In the genomic region with DNA sequence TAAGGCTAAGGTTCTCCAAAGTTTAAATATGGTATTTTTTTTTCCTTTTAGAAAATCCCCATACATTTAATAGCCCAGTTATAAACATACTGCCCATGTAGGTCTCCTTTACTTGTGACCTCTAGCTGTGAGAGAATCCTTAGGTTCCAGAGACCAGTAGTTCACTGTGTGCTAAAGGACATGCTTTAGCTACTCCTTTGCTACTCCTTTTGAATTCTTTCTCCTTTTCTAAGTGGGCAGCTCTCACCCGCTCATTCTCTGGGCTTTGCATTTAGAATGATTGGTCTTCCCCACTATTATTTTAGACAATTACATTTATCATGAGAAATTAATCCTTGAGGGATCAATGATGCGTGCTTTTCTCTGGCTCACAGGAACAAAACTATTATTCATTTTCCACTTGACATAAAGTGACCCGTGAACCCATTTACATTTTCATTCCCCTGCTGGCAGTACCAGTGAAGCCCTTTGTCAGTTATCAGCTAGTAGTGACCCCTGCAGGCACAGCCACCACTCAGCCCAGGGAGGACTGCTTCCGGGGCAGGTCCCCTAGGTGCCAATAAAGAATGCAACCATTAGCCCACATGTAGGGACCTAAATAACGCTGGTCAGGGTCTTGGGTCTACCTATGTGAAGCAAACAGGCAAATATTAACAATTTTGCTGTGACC, we compare ENCODE assay signal across 11 cellular contexts.
A peak's percentile ranks its signal among the peaks of the same experiment; 100 is the strongest.
DNase-seq lines count a peak whose midpoint lies in the region; ATAC-seq and TF ChIP-seq lines count a peak whose summit lies in the region.
"Had no signal": no experiment of that assay in that cellular context is flagged by ENCODE, and none has a peak within 500 bp of the region (broad histone marks: within the 10 kb centered on the region; RNA-seq: fewer than 3 reads in every experiment).

No MANE protein-coding gene starts in this region.

- no peak overlapping the region for H3K27ac ChIP-seq in PC-3 (ENCODE audit: low read length)

- POLR2A ChIA-PET in PC-3 (lab: Charles Lee; ENCODE audit: unreplicated experiment): no interaction called here

- BruUV-seq in PC-3 (replicated peaks; lab: Mats Ljungman, UMichigan): no TSS peak

- ATAC-seq in PC-3 (no peak), left colon (no peak)
- ATAC-seq: GM12878 had no signal

- H2AFZ ChIP-seq in PC-3 (ENCODE audit: low read length): no peak overlapping the region

- H3K4me1 ChIP-seq in PC-3 (ENCODE audit: insufficient read depth, low read length): 0 out of 2 replicates have a peak, but pooled peaks cover 5% of the 10 kb centered on the region

- no peaks in the 10 kb centered on the region for H4K20me1 ChIP-seq in PC-3 (ENCODE audit: low read length)

- no peak for TF ChIP-seq POLR2A in NB4 (IDR thresholded peaks at IDR 0.05; ENCODE audit: extremely low read depth, insufficient read length)

- no peak overlapping the region for H3K9ac ChIP-seq in PC-3 (ENCODE audit: low read length)

- no peak overlapping the region for H3K4me2 ChIP-seq in PC-3 (ENCODE audit: low read length)

- no peaks in the 10 kb centered on the region for H3K9me3 ChIP-seq in PC-3 (ENCODE audit: low read length)

- no peaks in the 10 kb centered on the region for H3F3A ChIP-seq in PC-3 (ENCODE audit: low read length, unreplicated experiment)

- H3K4me3 ChIP-seq in NB4 (ENCODE audit: low read depth, low read length) (no peak overlapping the region), PC-3 (ENCODE audit: low read length) (no peak overlapping the region)
- H3K4me3 ChIP-seq: GM12878 had no signal

- peak; percentile 6 for TF ChIP-seq CTCF in NB4 (IDR thresholded peaks at IDR 0.05; ENCODE audit: low read depth, low read length)
- TF ChIP-seq CTCF in PC-3 (conservative IDR thresholded peaks at IDR 0.05; ENCODE audit: low read depth, low read length): 0 out of 2 replicates have a peak, but pooled peaks have one; percentile 17

- no peaks in the 10 kb centered on the region for H3K9me2 ChIP-seq in PC-3 (replicated peaks; ENCODE audit: low read length)

- CTCF ChIA-PET in PC-3 (lab: Charles Lee): no interaction called here

- DNase-seq in COLO668 (lab: John Stamatoyannopoulos, UW; ENCODE audit: unreplicated experiment) (peak; percentile 23), NB4 (ENCODE audit: low read depth) (no peak), PC-3 (no peak), iPS-NIHi11 (ENCODE audit: low spot score) (peak; percentile 39), MV-4-11 (lab: John Stamatoyannopoulos, UW) (no peak), left colon (no peak)
- DNase-seq in stimulated activated CD4-positive, alpha-beta T cell treated with anti-CD3 and anti-CD28 coated beads, Interleukin-4, amount 100 ng/mL, for 1 hour: no peak
- no peak for DNase-seq in activated effector memory CD4-positive, alpha-beta T cell treated with anti-CD3 and anti-CD28 coated beads, Interleukin-2, amount 50 U/mL, for 16 hours
- DNase-seq: activated CD4-positive, alpha-beta T cell treated with anti-CD3 and anti-CD28 coated beads for 1 hour; NCI-H1048 had no signal

- intact Hi-C loops in PC-3 (cut with micrococcal nuclease) (no loop called here), left colon (cut with DNase I, micrococcal nuclease) (no loop called here)

- no peaks in the 10 kb centered on the region for H3K27me3 ChIP-seq in PC-3 (ENCODE audit: low read length)

- H3K79me2 ChIP-seq in PC-3 (ENCODE audit: low read length): no peaks in the 10 kb centered on the region

- H3K36me3 ChIP-seq in PC-3 (ENCODE audit: low read depth, low read length): no peaks in the 10 kb centered on the region

Comparison
In these comparisons a context has a peak if more than half of its experiments do, and no peak if none do; other contexts are left out.
1. DNase-seq: peak in COLO668 (single experiment) and iPS-NIHi11 (single experiment); none in NB4 (single experiment), PC-3 (single experiment), MV-4-11 (single experiment), stimulated activated CD4-positive, alpha-beta T cell treated with anti-CD3 and anti-CD28 coated beads, Interleukin-4, amount 100 ng/mL, for 1 hour (single experiment), activated effector memory CD4-positive, alpha-beta T cell treated with anti-CD3 and anti-CD28 coated beads, Interleukin-2, amount 50 U/mL, for 16 hours (single experiment) and left colon (0 of 2).